ENCODE assay signal across 1 cellular context in the genomic region with DNA sequence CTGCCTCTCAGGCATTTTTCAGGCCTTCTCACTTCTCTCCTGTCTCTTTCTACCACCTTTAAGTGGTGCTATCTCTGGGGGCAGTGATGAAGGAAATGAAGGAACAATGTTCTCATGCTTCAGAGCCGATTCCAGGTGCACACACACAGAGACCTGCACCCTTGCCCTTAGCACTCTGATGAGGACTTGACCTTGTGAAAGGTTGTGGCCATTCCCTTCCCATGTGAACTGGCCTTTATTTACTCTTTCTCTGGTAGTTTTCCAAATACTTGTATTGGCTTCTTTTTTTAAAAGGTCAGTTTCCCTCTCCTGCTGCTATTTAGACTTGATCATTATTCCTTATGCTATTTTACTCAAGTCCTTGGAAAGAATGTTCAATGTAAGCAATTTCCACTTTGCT.
A peak's percentile ranks its signal among the peaks of the same experiment; 100 is the strongest.
TF ChIP-seq lines count a peak whose summit lies in the region.

No MANE protein-coding gene starts in this region.

TF ChIP-seq in HepG2, 621 proteins besides CTCF, POLR2A, EP300 and RAD21 (continued from another document and continues in another):
- TF ChIP-seq, protein P1, sequence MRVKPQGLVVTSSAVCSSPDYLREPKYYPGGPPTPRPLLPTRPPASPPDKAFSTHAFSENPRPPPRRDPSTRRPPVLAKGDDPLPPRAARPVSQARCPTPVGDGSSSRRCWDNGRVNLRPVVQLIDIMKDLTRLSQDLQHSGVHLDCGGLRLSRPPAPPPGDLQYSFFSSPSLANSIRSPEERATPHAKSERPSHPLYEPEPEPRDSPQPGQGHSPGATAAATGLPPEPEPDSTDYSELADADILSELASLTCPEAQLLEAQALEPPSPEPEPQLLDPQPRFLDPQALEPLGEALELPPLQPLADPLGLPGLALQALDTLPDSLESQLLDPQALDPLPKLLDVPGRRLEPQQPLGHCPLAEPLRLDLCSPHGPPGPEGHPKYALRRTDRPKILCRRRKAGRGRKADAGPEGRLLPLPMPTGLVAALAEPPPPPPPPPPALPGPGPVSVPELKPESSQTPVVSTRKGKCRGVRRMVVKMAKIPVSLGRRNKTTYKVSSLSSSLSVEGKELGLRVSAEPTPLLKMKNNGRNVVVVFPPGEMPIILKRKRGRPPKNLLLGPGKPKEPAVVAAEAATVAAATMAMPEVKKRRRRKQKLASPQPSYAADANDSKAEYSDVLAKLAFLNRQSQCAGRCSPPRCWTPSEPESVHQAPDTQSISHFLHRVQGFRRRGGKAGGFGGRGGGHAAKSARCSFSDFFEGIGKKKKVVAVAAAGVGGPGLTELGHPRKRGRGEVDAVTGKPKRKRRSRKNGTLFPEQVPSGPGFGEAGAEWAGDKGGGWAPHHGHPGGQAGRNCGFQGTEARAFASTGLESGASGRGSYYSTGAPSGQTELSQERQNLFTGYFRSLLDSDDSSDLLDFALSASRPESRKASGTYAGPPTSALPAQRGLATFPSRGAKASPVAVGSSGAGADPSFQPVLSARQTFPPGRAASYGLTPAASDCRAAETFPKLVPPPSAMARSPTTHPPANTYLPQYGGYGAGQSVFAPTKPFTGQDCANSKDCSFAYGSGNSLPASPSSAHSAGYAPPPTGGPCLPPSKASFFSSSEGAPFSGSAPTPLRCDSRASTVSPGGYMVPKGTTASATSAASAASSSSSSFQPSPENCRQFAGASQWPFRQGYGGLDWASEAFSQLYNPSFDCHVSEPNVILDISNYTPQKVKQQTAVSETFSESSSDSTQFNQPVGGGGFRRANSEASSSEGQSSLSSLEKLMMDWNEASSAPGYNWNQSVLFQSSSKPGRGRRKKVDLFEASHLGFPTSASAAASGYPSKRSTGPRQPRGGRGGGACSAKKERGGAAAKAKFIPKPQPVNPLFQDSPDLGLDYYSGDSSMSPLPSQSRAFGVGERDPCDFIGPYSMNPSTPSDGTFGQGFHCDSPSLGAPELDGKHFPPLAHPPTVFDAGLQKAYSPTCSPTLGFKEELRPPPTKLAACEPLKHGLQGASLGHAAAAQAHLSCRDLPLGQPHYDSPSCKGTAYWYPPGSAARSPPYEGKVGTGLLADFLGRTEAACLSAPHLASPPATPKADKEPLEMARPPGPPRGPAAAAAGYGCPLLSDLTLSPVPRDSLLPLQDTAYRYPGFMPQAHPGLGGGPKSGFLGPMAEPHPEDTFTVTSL (CRISPR knock-in tag; IDR thresholded peaks at IDR 0.05; ENCODE audit: borderline replicate concordance) = no peak
- no peak for TF ChIP-seq NCOR1 (IDR thresholded peaks at IDR 0.05; ENCODE audit: borderline replicate concordance, low read length)
- no peak for TF ChIP-seq HES4 (CRISPR knock-in tag; IDR thresholded peaks at IDR 0.05; ENCODE audit: borderline replicate concordance)
- TF ChIP-seq, protein P2, sequence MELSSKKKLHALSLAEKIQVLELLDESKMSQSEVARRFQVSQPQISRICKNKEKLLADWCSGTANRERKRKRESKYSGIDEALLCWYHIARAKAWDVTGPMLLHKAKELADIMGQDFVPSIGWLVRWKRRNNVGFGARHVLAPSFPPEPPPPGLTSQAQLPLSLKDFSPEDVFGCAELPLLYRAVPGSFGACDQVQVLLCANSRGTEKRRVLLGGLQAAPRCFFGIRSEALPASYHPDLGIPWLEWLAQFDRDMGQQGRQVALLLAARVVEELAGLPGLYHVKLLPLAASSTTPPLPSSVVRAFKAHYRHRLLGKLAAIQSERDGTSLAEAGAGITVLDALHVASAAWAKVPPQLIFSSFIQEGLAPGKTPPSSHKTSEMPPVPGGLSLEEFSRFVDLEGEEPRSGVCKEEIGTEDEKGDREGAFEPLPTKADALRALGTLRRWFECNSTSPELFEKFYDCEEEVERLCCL (CRISPR knock-in tag; IDR thresholded peaks at IDR 0.05; ENCODE audit: borderline replicate concordance) = no peak
- no peak for TF ChIP-seq CSRNP2 (CRISPR knock-in tag; conservative IDR thresholded peaks at IDR 0.05; ENCODE audit: low read depth)
- TF ChIP-seq HINFP (CRISPR knock-in tag; IDR thresholded peaks at IDR 0.05; ENCODE audit: low read depth) = no peak
- no peak for TF ChIP-seq ZNF564 (CRISPR knock-in tag; IDR thresholded peaks at IDR 0.05)
- no peak for TF ChIP-seq ZNF501 (CRISPR knock-in tag; IDR thresholded peaks at IDR 0.05)
- no peak for TF ChIP-seq ZBTB7A (CRISPR knock-in tag; IDR thresholded peaks at IDR 0.05)
- TF ChIP-seq, protein P3, sequence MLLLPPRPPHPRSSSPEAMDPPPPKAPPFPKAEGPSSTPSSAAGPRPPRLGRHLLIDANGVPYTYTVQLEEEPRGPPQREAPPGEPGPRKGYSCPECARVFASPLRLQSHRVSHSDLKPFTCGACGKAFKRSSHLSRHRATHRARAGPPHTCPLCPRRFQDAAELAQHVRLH (CRISPR knock-in tag; IDR thresholded peaks at IDR 0.05; ENCODE audit: borderline replicate concordance, low read depth) = no peak
- TF ChIP-seq, protein P4, sequence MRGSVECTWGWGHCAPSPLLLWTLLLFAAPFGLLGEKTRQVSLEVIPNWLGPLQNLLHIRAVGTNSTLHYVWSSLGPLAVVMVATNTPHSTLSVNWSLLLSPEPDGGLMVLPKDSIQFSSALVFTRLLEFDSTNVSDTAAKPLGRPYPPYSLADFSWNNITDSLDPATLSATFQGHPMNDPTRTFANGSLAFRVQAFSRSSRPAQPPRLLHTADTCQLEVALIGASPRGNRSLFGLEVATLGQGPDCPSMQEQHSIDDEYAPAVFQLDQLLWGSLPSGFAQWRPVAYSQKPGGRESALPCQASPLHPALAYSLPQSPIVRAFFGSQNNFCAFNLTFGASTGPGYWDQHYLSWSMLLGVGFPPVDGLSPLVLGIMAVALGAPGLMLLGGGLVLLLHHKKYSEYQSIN (CRISPR knock-in tag; IDR thresholded peaks at IDR 0.05; ENCODE audit: borderline replicate concordance) = no peak
- no peak for TF ChIP-seq ISX (CRISPR knock-in tag; conservative IDR thresholded peaks at IDR 0.05)
- TF ChIP-seq, protein P5, sequence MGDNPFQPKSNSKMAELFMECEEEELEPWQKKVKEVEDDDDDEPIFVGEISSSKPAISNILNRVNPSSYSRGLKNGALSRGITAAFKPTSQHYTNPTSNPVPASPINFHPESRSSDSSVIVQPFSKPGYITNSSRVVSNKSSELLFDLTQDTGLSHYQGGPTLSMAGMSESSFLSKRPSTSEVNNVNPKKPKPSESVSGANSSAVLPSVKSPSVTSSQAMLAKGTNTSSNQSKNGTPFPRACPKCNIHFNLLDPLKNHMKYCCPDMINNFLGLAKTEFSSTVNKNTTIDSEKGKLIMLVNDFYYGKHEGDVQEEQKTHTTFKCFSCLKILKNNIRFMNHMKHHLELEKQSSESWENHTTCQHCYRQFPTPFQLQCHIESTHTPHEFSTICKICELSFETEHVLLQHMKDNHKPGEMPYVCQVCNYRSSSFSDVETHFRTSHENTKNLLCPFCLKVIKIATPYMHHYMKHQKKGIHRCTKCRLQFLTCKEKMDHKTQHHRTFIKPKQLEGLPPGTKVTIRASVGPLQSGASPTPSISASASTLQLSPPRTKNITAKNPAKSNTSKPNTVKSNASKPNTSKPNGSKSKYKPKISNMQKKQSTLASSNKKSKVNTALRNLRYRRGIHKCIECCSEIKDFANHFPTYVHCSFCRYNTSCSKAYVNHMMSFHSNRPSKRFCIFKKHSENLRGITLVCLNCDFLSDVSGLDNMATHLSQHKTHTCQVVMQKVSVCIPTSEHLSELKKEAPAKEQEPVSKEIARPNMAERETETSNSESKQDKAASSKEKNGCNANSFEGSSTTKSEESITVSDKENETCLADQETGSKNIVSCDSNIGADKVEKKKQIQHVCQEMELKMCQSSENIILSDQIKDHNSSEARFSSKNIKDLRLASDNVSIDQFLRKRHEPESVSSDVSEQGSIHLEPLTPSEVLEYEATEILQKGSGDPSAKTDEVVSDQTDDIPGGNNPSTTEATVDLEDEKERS (CRISPR knock-in tag; IDR thresholded peaks at IDR 0.05) = no peak
- no peak for TF ChIP-seq KAT8 (CRISPR knock-in tag; IDR thresholded peaks at IDR 0.05)
- TF ChIP-seq KIAA2018 (CRISPR knock-in tag; IDR thresholded peaks at IDR 0.05; ENCODE audit: borderline replicate concordance) = no peak
- TF ChIP-seq, protein P6, sequence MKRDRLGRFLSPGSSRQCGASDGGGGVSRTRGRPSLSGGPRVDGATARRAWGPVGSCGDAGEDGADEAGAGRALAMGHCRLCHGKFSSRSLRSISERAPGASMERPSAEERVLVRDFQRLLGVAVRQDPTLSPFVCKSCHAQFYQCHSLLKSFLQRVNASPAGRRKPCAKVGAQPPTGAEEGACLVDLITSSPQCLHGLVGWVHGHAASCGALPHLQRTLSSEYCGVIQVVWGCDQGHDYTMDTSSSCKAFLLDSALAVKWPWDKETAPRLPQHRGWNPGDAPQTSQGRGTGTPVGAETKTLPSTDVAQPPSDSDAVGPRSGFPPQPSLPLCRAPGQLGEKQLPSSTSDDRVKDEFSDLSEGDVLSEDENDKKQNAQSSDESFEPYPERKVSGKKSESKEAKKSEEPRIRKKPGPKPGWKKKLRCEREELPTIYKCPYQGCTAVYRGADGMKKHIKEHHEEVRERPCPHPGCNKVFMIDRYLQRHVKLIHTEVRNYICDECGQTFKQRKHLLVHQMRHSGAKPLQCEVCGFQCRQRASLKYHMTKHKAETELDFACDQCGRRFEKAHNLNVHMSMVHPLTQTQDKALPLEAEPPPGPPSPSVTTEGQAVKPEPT (CRISPR knock-in tag; IDR thresholded peaks at IDR 0.05; ENCODE audit: low read depth) = no peak
- no peak for TF ChIP-seq ZNF292 (CRISPR knock-in tag; IDR thresholded peaks at IDR 0.05; ENCODE audit: borderline replicate concordance, low read depth)
- TF ChIP-seq ZNF652 (CRISPR knock-in tag; IDR thresholded peaks at IDR 0.05; ENCODE audit: borderline replicate concordance, low read depth) = no peak
- TF ChIP-seq KMT2B (CRISPR knock-in tag; IDR thresholded peaks at IDR 0.05) = no peak
- TF ChIP-seq SMAD1 (CRISPR knock-in tag; IDR thresholded peaks at IDR 0.05; ENCODE audit: borderline replicate concordance, low read depth) = no peak
- no peak for TF ChIP-seq ZNF251 (CRISPR knock-in tag; IDR thresholded peaks at IDR 0.05)
- TF ChIP-seq ZNF10 (CRISPR knock-in tag; IDR thresholded peaks at IDR 0.05; ENCODE audit: borderline replicate concordance, low read depth) = no peak
- TF ChIP-seq MIXL1 (CRISPR knock-in tag; IDR thresholded peaks at IDR 0.05) = no peak
- TF ChIP-seq ZFP62 (CRISPR knock-in tag; IDR thresholded peaks at IDR 0.05) = no peak
- TF ChIP-seq SAP130 (CRISPR knock-in tag; IDR thresholded peaks at IDR 0.05; ENCODE audit: low read depth) = 0 out of 2 replicates have a peak, but pooled peaks have one; percentile 18
- TF ChIP-seq NR2C2 (CRISPR knock-in tag; IDR thresholded peaks at IDR 0.05; ENCODE audit: borderline replicate concordance) = no peak
